7 cellular contexts compared by ENCODE assay signal in the genomic region with DNA sequence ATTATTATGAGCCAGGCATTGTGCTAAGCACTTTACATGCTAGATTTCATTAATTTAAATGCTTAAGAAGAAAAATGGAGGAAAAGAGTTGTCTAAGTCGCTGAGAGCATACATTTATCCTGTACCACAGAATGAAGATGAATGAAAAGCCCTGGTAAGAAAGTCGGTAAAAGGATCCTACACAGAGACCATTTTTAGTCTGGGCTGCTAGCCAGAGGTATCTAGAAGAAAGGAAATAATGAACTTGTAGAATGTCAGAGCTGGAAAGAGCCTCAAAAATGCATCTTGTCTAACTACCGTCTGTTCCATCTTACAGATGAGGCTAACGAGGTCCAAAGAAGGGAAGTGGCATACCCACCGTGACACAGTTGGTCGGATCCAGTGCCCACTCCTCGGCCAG. TPM values are rescaled to one million over a fixed set of nuclear protein-coding genes. Genes with fewer than 3 reads are reported as not detected.
"Had no signal": no experiment of that assay in that cellular context is flagged by ENCODE, and none has a peak within 500 bp of the region (broad histone marks: within the 10 kb centered on the region; RNA-seq: fewer than 3 reads in every experiment).

No MANE protein-coding gene starts in this region.

- FAIRE-seq: HTR-8/SVneo, K562 had no signal

- DNase-seq: GM23248, GOT3, H7, HFFc6, IMR-90 had no signal

RNA-seq across cellular contexts. Expression of a gene that starts 12.1 kb away (rescaled TPM):
- polyA plus RNA-seq: GM23248, IMR-90, K562 had no signal
